Comparison of ENCODE assay signal across 17 cellular contexts in genomic region chr9:91156451-91157234, GRCh38.
DNase-seq lines count a peak whose midpoint lies in the region; ATAC-seq and FAIRE-seq lines count a peak whose summit lies in the region.
"Had no signal": no experiment of that assay in that cellular context is flagged by ENCODE, and none has a peak within 500 bp of the region (broad histone marks: within the 10 kb centered on the region; RNA-seq: fewer than 3 reads in every experiment).

No MANE protein-coding gene starts in this region.

- no peak for FAIRE-seq in HTR-8/SVneo (lab: Jason Lieb, UNC)

- no peak overlapping the region for H3K4me2 ChIP-seq in GM23248 (ENCODE audit: unreplicated experiment)
- H3K4me2 ChIP-seq: hepatocyte had no signal

- no peak overlapping the region for H2AFZ ChIP-seq in GM23248
- H2AFZ ChIP-seq: hepatocyte had no signal

- no peak overlapping the region for H3K27ac ChIP-seq in GM23248
- H3K27ac ChIP-seq: hepatocyte had no signal

- peak overlapping the region; percentile 86 for H3K27ac Mint-ChIP-seq in T-helper 2 cell treated with Interferon-gamma antibody and Interleukin-4, amounts not matched to agents 5 μg/mL and 100 μg/mL, for 36 hours
- peak overlapping the region; percentile 98 for H3K27ac Mint-ChIP-seq in stimulated activated effector memory CD8-positive, alpha-beta T cell treated with anti-CD3 and anti-CD28 coated beads, Interleukin-12 subunit alpha, Interleukin-12 subunit beta, amount 100 ng/mL, for 72 hours
- H3K27ac Mint-ChIP-seq: B cell, brain had no signal

- no peaks in the 10 kb centered on the region for H3K27me3 Mint-ChIP-seq in T-helper 2 cell treated with Interferon-gamma antibody and Interleukin-4, amounts not matched to agents 5 μg/mL and 100 μg/mL, for 36 hours (ENCODE audit: low read depth)
- H3K27me3 Mint-ChIP-seq: brain had no signal

- peak overlapping the region; percentile 58 for H3K4me3 Mint-ChIP-seq in T-helper 2 cell treated with Interferon-gamma antibody and Interleukin-4, amounts not matched to agents 5 μg/mL and 100 μg/mL, for 36 hours
- H3K4me3 Mint-ChIP-seq in stimulated activated effector memory CD8-positive, alpha-beta T cell treated with anti-CD3 and anti-CD28 coated beads, Interleukin-12 subunit alpha, Interleukin-12 subunit beta, amount 100 ng/mL, for 72 hours: peak overlapping the region; percentile 54
- H3K4me3 Mint-ChIP-seq: B cell, brain had no signal

- H3K9me3 ChIP-seq in GM23248 (ENCODE audit: low read depth): no peaks in the 10 kb centered on the region

- H3K4me3 ChIP-seq in GM23248: no peak overlapping the region
- H3K4me3 ChIP-seq: hepatocyte had no signal

- H3K36me3 Mint-ChIP-seq in T-helper 2 cell treated with Interferon-gamma antibody and Interleukin-4, amounts not matched to agents 5 μg/mL and 100 μg/mL, for 36 hours (ENCODE audit: low read depth): peaks cover 58% of the 10 kb centered on the region
- peaks cover 44% of the 10 kb centered on the region for H3K36me3 Mint-ChIP-seq in stimulated activated effector memory CD8-positive, alpha-beta T cell treated with anti-CD3 and anti-CD28 coated beads, Interleukin-12 subunit alpha, Interleukin-12 subunit beta, amount 100 ng/mL, for 72 hours
- H3K36me3 Mint-ChIP-seq: brain had no signal

- no peak overlapping the region for H3K9ac ChIP-seq in GM23248

- no peaks in the 10 kb centered on the region for H4K20me1 ChIP-seq in GM23248 (ENCODE audit: insufficient read depth)

- WGBS in GM23248 (ENCODE audit: low coverage in 1 of 2, low lambda C conversion rate in 2 of 2, missing lambda C conversion rate in 2 of 2), 2 experiments: 62 to 63% methylated on average over 10 of the region's 10 CpGs

- H3K79me2 ChIP-seq in GM23248 (ENCODE audit: insufficient read depth): no peaks in the 10 kb centered on the region
- H3K79me2 ChIP-seq: hepatocyte had no signal

- no peaks in the 10 kb centered on the region for H3F3A ChIP-seq in GM23248 (ENCODE audit: insufficient read depth)

- H3K9me2 ChIP-seq in GM23248 (ENCODE audit: insufficient read depth): no peaks in the 10 kb centered on the region

- no peaks in the 10 kb centered on the region for H3K4me1 ChIP-seq in GM23248 (ENCODE audit: insufficient read depth)

- peaks cover 10% of the 10 kb centered on the region for H3K9me3 Mint-ChIP-seq in T-helper 2 cell treated with Interferon-gamma antibody and Interleukin-4, amounts not matched to agents 5 μg/mL and 100 μg/mL, for 36 hours
- no peaks in the 10 kb centered on the region for H3K9me3 Mint-ChIP-seq in stimulated activated effector memory CD8-positive, alpha-beta T cell treated with anti-CD3 and anti-CD28 coated beads, Interleukin-12 subunit alpha, Interleukin-12 subunit beta, amount 100 ng/mL, for 72 hours

- in situ Hi-C loops in GM23248 (cut with MboI): no loop called here

- no peaks in the 10 kb centered on the region for H3K36me3 ChIP-seq in GM23248 (ENCODE audit: low read depth)

- H3K4me1 Mint-ChIP-seq in T-helper 2 cell treated with Interferon-gamma antibody and Interleukin-4, amounts not matched to agents 5 μg/mL and 100 μg/mL, for 36 hours (ENCODE audit: low read depth): peaks cover 78% of the 10 kb centered on the region
- H3K4me1 Mint-ChIP-seq in stimulated activated effector memory CD8-positive, alpha-beta T cell treated with anti-CD3 and anti-CD28 coated beads, Interleukin-12 subunit alpha, Interleukin-12 subunit beta, amount 100 ng/mL, for 72 hours: peaks cover 76% of the 10 kb centered on the region
- H3K4me1 Mint-ChIP-seq: brain had no signal

- ATAC-seq in esophagus mucosa: peak; percentile 81
- ATAC-seq in stimulated activated effector memory CD8-positive, alpha-beta T cell treated with anti-CD3 and anti-CD28 coated beads, Interleukin-12 subunit alpha, Interleukin-12 subunit beta, amount 100 ng/mL, for 72 hours: peak; percentile 90
- ATAC-seq: activated CD4-positive, CD25-positive, alpha-beta regulatory T cell treated with anti-CD3 and anti-CD28 coated beads, Interleukin-2, amount 50 U/mL, for 24 hours had no signal

- H3K27me3 ChIP-seq in GM23248 (replicated peaks; ENCODE audit: insufficient read depth): no peaks in the 10 kb centered on the region
- H3K27me3 ChIP-seq: hepatocyte had no signal

- peak; percentile 37 for DNase-seq in GM23248
- DNase-seq in T-helper 2 cell treated with Interferon-gamma antibody and Interleukin-4, amounts not matched to agents 5 μg/mL and 100 μg/mL, for 36 hours (ENCODE audit: low spot score): no peak
- DNase-seq in stimulated activated effector memory CD8-positive, alpha-beta T cell treated with anti-CD3 and anti-CD28 coated beads, Interleukin-12 subunit alpha, Interleukin-12 subunit beta, amount 100 ng/mL, for 72 hours (ENCODE audit: low spot score in 2 of 2): peak in 1 of 2 donors; percentile 56
- DNase-seq in stimulated activated CD4-positive, alpha-beta T cell treated with anti-CD3 and anti-CD28 coated beads, Interleukin-4, amount 100 ng/mL, for 24 hours: no peak
- no peak for DNase-seq in HTR-8/SVneo (ENCODE audit: insufficient read length, low spot score)
- DNase-seq in OCI-M1 (lab: John Stamatoyannopoulos, UW): no peak
- DNase-seq: activated effector memory CD4-positive, alpha-beta T cell treated with anti-CD3 and anti-CD28 coated beads, Interleukin-2, amount 50 U/mL, for 16 hours; Kasumi-1; kidney glomerular epithelial cell; NCI-H146; NCI-H446; SHP77 treated with DMSO at 0.1 percent for 48 hours had no signal
